Comparison of ENCODE assay signal across 8 cellular contexts in genomic region chr2:121530210-121530562, GRCh38. TPM values are rescaled to one million over a fixed set of nuclear protein-coding genes. Genes with fewer than 3 reads are reported as not detected.
A peak's percentile ranks its signal among the peaks of the same experiment; 100 is the strongest.
DNase-seq lines count a peak whose midpoint lies in the region; ATAC-seq and TF ChIP-seq lines count a peak whose summit lies in the region.

No MANE protein-coding gene starts in this region.

- peak overlapping the region; percentile 99 for H3K4me2 ChIP-seq in PC-9

- DNase-seq in COLO668 (lab: John Stamatoyannopoulos, UW; ENCODE audit: unreplicated experiment) (peak; percentile 81), PC-9 (peak; percentile 68 to 81), cardiac fibroblast (ENCODE audit: low read depth in 2 of 2) (peak in 1 of 2 donors; percentile 78), left lobe of liver (ENCODE audit: low spot score) (peak; percentile 75), MV-4-11 (lab: John Stamatoyannopoulos, UW) (no peak)
- DNase-seq in stimulated activated naive CD4-positive, alpha-beta T cell treated with Interleukin-2 at 50 U/mL for 16 hours (lab: John Stamatoyannopoulos, UW), result peak; percentile 69

- peaks cover 30% of the 10 kb centered on the region for H3K4me1 ChIP-seq in PC-9 (replicated peaks; ENCODE audit: insufficient read depth)

- CTCF ChIA-PET in PC-9 (lab: Charles Lee), result interaction anchor here (1.0 kb wide), 1 partner anchor 206 kb away, joined by 3 read pairs; no protein-coding TSS in a partner anchor

- ATAC-seq in GM19023 (IDR thresholded peaks at IDR 0.05; ENCODE audit: unreplicated experiment), result peak; percentile 62
- peak; percentile 36 for ATAC-seq in HG03108 (IDR thresholded peaks at IDR 0.05; ENCODE audit: unreplicated experiment)
- peak; percentile 62 for ATAC-seq in left lobe of liver

- H3K27me3 ChIP-seq in PC-9 (ENCODE audit: insufficient read depth, low read depth), result no peaks in the 10 kb centered on the region

- peaks cover 61% of the 10 kb centered on the region for H3K79me2 ChIP-seq in PC-9 (ENCODE audit: low read depth)

- no peaks in the 10 kb centered on the region for H3K9me2 ChIP-seq in PC-9 (ENCODE audit: insufficient read depth)

- POLR2A ChIA-PET in PC-9 (lab: Charles Lee; ENCODE audit: unreplicated experiment), result interaction anchor here (0.6 to 1.4 kb wide), 9 partner anchors 81 to 793 kb away, joined by 3 to 21 read pairs (median 6); no protein-coding TSS in a partner anchor

- no TSS peak for BruUV-seq in PC-9 (replicated peaks; lab: Mats Ljungman, UMichigan)

- H2AFZ ChIP-seq in PC-9, result peak overlapping the region; percentile 76

- H3K27ac ChIP-seq in PC-9, result peak overlapping the region; percentile 95

- H3F3A ChIP-seq in PC-9 (ENCODE audit: insufficient read depth, low read depth), result peaks cover 30% of the 10 kb centered on the region

- H3K4me3 ChIP-seq in PC-9, result peak overlapping the region; percentile 66
- H3K4me3 ChIP-seq in cardiac fibroblast (replicated peaks in 1 of 2; ENCODE audit: low read depth in 2 of 2, low read length in 2 of 2), result peak overlapping the region; percentile 76 to 77

- H3K36me3 ChIP-seq in PC-9 (ENCODE audit: low read depth), result 0 out of 2 replicates have a peak, but pooled peaks cover 9% of the 10 kb centered on the region

- H3K9me3 ChIP-seq in PC-9 (ENCODE audit: insufficient read depth, low read depth), result no peaks in the 10 kb centered on the region

- no peaks in the 10 kb centered on the region for H4K20me1 ChIP-seq in PC-9 (ENCODE audit: insufficient read depth)

- TF ChIP-seq CTCF in PC-9 (conservative IDR thresholded peaks at IDR 0.05) (no peak), cardiac fibroblast (IDR thresholded peaks at IDR 0.05; ENCODE audit: low read depth, low read length) (no peak)

- intact Hi-C loops in PC-9 (cut with micrococcal nuclease; ENCODE audit: unreplicated experiment), result loop anchor here (1.0 kb wide), 2 partner anchors 207 to 455 kb away; no protein-coding TSS in a partner anchor

RNA-seq across cellular contexts. Expression of gene RNU4ATAC, which starts 0.5 kb away (rescaled TPM):
- total RNA-seq in PC-9 (2021) (not detected in 2 replicates), left lobe of liver (not detected)
